Comparison of ENCODE assay signal across 9 cellular contexts in the genomic region with DNA sequence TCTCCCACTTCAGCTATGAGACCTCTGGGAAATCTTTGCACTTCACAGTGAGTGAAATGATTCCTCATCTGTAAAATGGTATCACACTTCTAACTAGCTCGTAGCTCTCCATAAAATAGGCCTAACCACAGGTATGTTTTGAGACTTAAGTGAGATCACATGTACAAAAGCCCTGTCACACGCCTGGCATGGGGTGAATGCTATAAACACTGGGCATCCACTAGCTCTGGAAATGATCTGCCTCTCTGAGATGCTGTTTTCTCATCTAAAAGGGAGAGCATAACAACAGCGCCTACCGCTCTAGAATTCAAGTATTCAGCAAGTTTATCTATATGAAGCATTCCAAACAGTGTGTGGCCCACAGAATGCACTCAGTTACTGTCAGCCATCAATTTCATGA. TPM values are rescaled to one million over a fixed set of nuclear protein-coding genes. Genes with fewer than 3 reads are reported as not detected.
A peak's percentile ranks its signal among the peaks of the same experiment; 100 is the strongest.
DNase-seq lines count a peak whose midpoint lies in the region; ATAC-seq, FAIRE-seq and TF ChIP-seq lines count a peak whose summit lies in the region.
"Had no signal": no experiment of that assay in that cellular context is flagged by ENCODE, and none has a peak within 500 bp of the region (broad histone marks: within the 10 kb centered on the region; RNA-seq: fewer than 3 reads in every experiment).

No MANE protein-coding gene starts in this region.

- ATAC-seq in GM23338 (no peak), omental fat pad (ENCODE audit: low FRiP score) (no peak), GM19035 (IDR thresholded peaks at IDR 0.05; ENCODE audit: unreplicated experiment) (no peak), mucosa of descending colon (no peak)
- ATAC-seq in naive thymus-derived CD8-positive, alpha-beta T cell: no peak

- H3K27ac ChIP-seq in GM23338 (ENCODE audit: low read depth) (peak overlapping the region; percentile 23; the same call in 1 of the 2 replicates), astrocyte (ENCODE audit: low read depth, low read length) (no peak overlapping the region)

- peaks cover 12% of the 10 kb centered on the region for H3F3A ChIP-seq in GM23338 (replicated peaks; ENCODE audit: low read depth)

- CTCF ChIA-PET in AG04449 (lab: Yijun Ruan, JAX): interaction anchor here (0.8 to 2.0 kb wide), 2 partner anchors 14 to 22 kb away, joined by 3 to 10 read pairs; no protein-coding TSS in a partner anchor

- H3K27ac Mint-ChIP-seq in GM23338 (peak overlapping the region; percentile 44; the same call in 1 of the 2 replicates), astrocyte (ENCODE audit: unreplicated experiment) (peak overlapping the region; percentile 3)
- H3K27ac Mint-ChIP-seq in naive thymus-derived CD8-positive, alpha-beta T cell: peak overlapping the region; percentile 87 to 100 (median 99)

- H3K79me2 ChIP-seq in GM23338 (replicated peaks; ENCODE audit: insufficient read depth): peaks cover 65% of the 10 kb centered on the region
- H3K79me2 ChIP-seq in astrocyte (ENCODE audit: insufficient read depth, low read length): peaks cover 70% of the 10 kb centered on the region

- peak overlapping the region; percentile 17 for H3K9ac ChIP-seq in astrocyte (ENCODE audit: low read length)

- POLR2A ChIA-PET in AG04449 (lab: Yijun Ruan, JAX): interaction anchor here (1.2 kb wide), 1 partner anchor 13 kb away, joined by 4 read pairs; no protein-coding TSS in a partner anchor
- POLR2A ChIA-PET in naive thymus-derived CD8-positive, alpha-beta T cell (lab: Charles Lee): no interaction called here

- no peaks in the 10 kb centered on the region for H3K27me3 ChIP-seq in GM23338 (ENCODE audit: insufficient read depth)
- H3K27me3 ChIP-seq in astrocyte (ENCODE audit: insufficient read depth, low read length): no peaks in the 10 kb centered on the region

- H3K4me3 ChIP-seq in AG04449 (ENCODE audit: low read depth, low read length): no peak overlapping the region
- H3K4me3 ChIP-seq in GM23338: no peak overlapping the region
- H3K4me3 ChIP-seq in astrocyte (ENCODE audit: insufficient read depth, low read depth, low read length): no peak overlapping the region
- no peak overlapping the region for H3K4me3 ChIP-seq in mucosa of descending colon

- peaks cover 14% of the 10 kb centered on the region for H3K4me1 ChIP-seq in GM23338 (ENCODE audit: insufficient read depth)
- peaks cover 18% of the 10 kb centered on the region for H3K4me1 ChIP-seq in astrocyte (ENCODE audit: insufficient read depth, low read length)
- peaks cover 49% of the 10 kb centered on the region for H3K4me1 ChIP-seq in mucosa of descending colon (ENCODE audit: low read depth)

- H3K9me3 ChIP-seq in astrocyte (ENCODE audit: insufficient read depth, low read depth, low read length) (no peaks in the 10 kb centered on the region), mucosa of descending colon (no peaks in the 10 kb centered on the region)

- no peaks in the 10 kb centered on the region for H3K36me3 ChIP-seq in GM23338 (ENCODE audit: insufficient read depth)
- H3K36me3 ChIP-seq in astrocyte (ENCODE audit: insufficient read depth, low read length): no peaks in the 10 kb centered on the region
- no peaks in the 10 kb centered on the region for H3K36me3 ChIP-seq in mucosa of descending colon (ENCODE audit: low read depth)

- intact Hi-C loops in mucosa of descending colon (cut with DNase I, micrococcal nuclease): no loop called here

- H3K9me3 Mint-ChIP-seq in GM23338 (peaks cover 3% of the 10 kb centered on the region; the same call in 2 of the 3 replicates), astrocyte (ENCODE audit: unreplicated experiment) (peaks cover 2% of the 10 kb centered on the region)
- H3K9me3 Mint-ChIP-seq in naive thymus-derived CD8-positive, alpha-beta T cell: no peaks in the 10 kb centered on the region

- no peak overlapping the region; the same call in 1 of the 2 replicates for H3K4me2 ChIP-seq in GM23338
- H3K4me2 ChIP-seq in astrocyte (ENCODE audit: low read length): peak overlapping the region; percentile 100

- no peaks in the 10 kb centered on the region for H3K9me2 ChIP-seq in GM23338 (ENCODE audit: insufficient read depth)

- DNase-seq in AG04449 (ENCODE audit: low read depth, low spot score): peak; percentile 29
- DNase-seq in GM23338 (ENCODE audit: low spot score): no peak
- peak; percentile 9 for DNase-seq in astrocyte (ENCODE audit: low read depth)
- no peak for DNase-seq in naive thymus-derived CD8-positive, alpha-beta T cell
- no peak for DNase-seq in omental fat pad (ENCODE audit: low spot score)
- DNase-seq in hypothalamus (lab: John Stamatoyannopoulos, UW): no peak
- DNase-seq in mucosa of descending colon: no peak

- TF ChIP-seq CTCF in AG04449 (IDR thresholded peaks at IDR 0.05; ENCODE audit: insufficient read depth, low read length, missing control alignments) (no peak), GM23338 (conservative IDR thresholded peaks at IDR 0.05; ENCODE audit: low read depth in 2 of 2) (no peak), astrocyte (IDR thresholded peaks at IDR 0.05; ENCODE audit: insufficient read depth, low read depth, low read length) (no peak), omental fat pad (IDR thresholded peaks at IDR 0.05) (no peak), mucosa of descending colon (IDR thresholded peaks at IDR 0.05) (no peak)

- H3K4me3 Mint-ChIP-seq in GM23338: peak overlapping the region; percentile 92; the same call in 2 of the 3 replicates
- H3K4me3 Mint-ChIP-seq in astrocyte (ENCODE audit: unreplicated experiment): peak overlapping the region; percentile 99
- peak overlapping the region; percentile 51 to 99 (median 90) for H3K4me3 Mint-ChIP-seq in naive thymus-derived CD8-positive, alpha-beta T cell

- H3K36me3 Mint-ChIP-seq in GM23338 (ENCODE audit: low read depth): no peaks in the 10 kb centered on the region
- peaks cover 2% of the 10 kb centered on the region for H3K36me3 Mint-ChIP-seq in astrocyte (ENCODE audit: low read depth, unreplicated experiment)
- H3K36me3 Mint-ChIP-seq in naive thymus-derived CD8-positive, alpha-beta T cell: peaks cover 0 to 3% (median 0%) of the 10 kb centered on the region in 3 donors

- no peak for FAIRE-seq in astrocyte (lab: Jason Lieb, UNC)
- FAIRE-seq: colon had no signal

- H4K20me1 ChIP-seq in GM23338 (replicated peaks; ENCODE audit: insufficient read depth): 0 out of 2 replicates have a peak, but pooled peaks cover 3% of the 10 kb centered on the region
- H4K20me1 ChIP-seq in astrocyte (ENCODE audit: insufficient read depth, low read length): peaks cover 62% of the 10 kb centered on the region

- peaks cover 15% of the 10 kb centered on the region for H3K27me3 Mint-ChIP-seq in GM23338 (ENCODE audit: insufficient read depth, low read depth, poor library complexity)
- no peaks in the 10 kb centered on the region for H3K27me3 Mint-ChIP-seq in astrocyte (ENCODE audit: low read depth, unreplicated experiment)
- no peaks in the 10 kb centered on the region for H3K27me3 Mint-ChIP-seq in naive thymus-derived CD8-positive, alpha-beta T cell

- H2AFZ ChIP-seq in GM23338 (no peak overlapping the region), astrocyte (ENCODE audit: low read depth, low read length) (no peak overlapping the region)

- H3K4me1 Mint-ChIP-seq in GM23338 (peaks cover 51% of the 10 kb centered on the region), astrocyte (ENCODE audit: low read depth, unreplicated experiment) (peaks cover 29% of the 10 kb centered on the region)
- H3K4me1 Mint-ChIP-seq in naive thymus-derived CD8-positive, alpha-beta T cell: peaks cover 31 to 81% (median 72%) of the 10 kb centered on the region in 4 donors

TF ChIP-seq in GM23338, 12 proteins besides CTCF, POLR2A, EP300 and RAD21 (continues in another document):
- TF ChIP-seq ZNF114 (CRISPR knock-in tag; IDR thresholded peaks at IDR 0.05): no peak

RNA-seq across cellular contexts. Expression of gene AKT2, which starts 2.2 kb away (rescaled TPM):
- total RNA-seq in GM23338 (2014; rRNA removed; shearing (Covaris generic)): 105 and 123 TPM in 2 replicates
- 16.6 and 17.6 TPM in 2 replicates for polyA plus RNA-seq in GM23338 (2016; fragmentation: Nextera tagmentation; extraction: Ambion mirVana)
- total RNA-seq in astrocyte (125 and 127 TPM in 2 replicates), omental fat pad (100 to 1,000 TPM in 2 of 4 donors, 10 to 100 TPM in 2; 84.7 to 151 (median 99.1) TPM), mucosa of descending colon (100 to 1,000 TPM in 2 of 3 donors, 10 to 100 TPM in 1; 98.4 to 139 (median 103) TPM)
- 100 to 1,000 TPM; 202 to 210 TPM for total RNA-seq in naive thymus-derived CD8-positive, alpha-beta T cell
- 10 to 100 TPM; 21.5 to 26.9 (median 22.9) TPM for polyA plus RNA-seq in naive thymus-derived CD8-positive, alpha-beta T cell

RNA-seq across cellular contexts. Expression of gene CCNP, which starts 56.4 kb away (rescaled TPM):
- 0.39 and 7.1 TPM in 2 replicates for total RNA-seq in GM23338 (2014; rRNA removed; shearing (Covaris generic))
- 2.2 and 3.3 TPM in 2 replicates for polyA plus RNA-seq in GM23338 (2016; fragmentation: Nextera tagmentation; extraction: Ambion mirVana)
- total RNA-seq in astrocyte (0.43 and 0.62 TPM in 2 replicates), omental fat pad (1 to 10 TPM in 1 of 4 donors, under 1 TPM in 2, not detected in 1; 0.37 to 1.1 (median 0.48) TPM), mucosa of descending colon (under 1 TPM in 2 of 3 donors, not detected in 1; 0.34 to 0.63 TPM)
- 1 to 10 TPM; 2.3 to 2.6 TPM for total RNA-seq in naive thymus-derived CD8-positive, alpha-beta T cell
- under 1 TPM in 1 of 3 donors, not detected in 2; 0.14 TPM for polyA plus RNA-seq in naive thymus-derived CD8-positive, alpha-beta T cell

Comparison
In these comparisons a context has a peak if more than half of its experiments do, and no peak if none do; other contexts are left out.
1. DNase-seq: peak in AG04449 (single experiment) and astrocyte (single experiment); none in GM23338 (single experiment), naive thymus-derived CD8-positive, alpha-beta T cell (0 of 10), omental fat pad (single experiment), hypothalamus (0 of 51) and mucosa of descending colon (0 of 3).
2. H3K27ac Mint-ChIP-seq: peak in every context shown above with its lines; median percentile 99 in naive thymus-derived CD8-positive, alpha-beta T cell; 44 in GM23338; 3 in astrocyte.
3. Peak in every context shown above with its lines, with median percentiles within 50 percentile points of each other: H3K4me3 Mint-ChIP-seq.